Comparison of ENCODE assay signal across 24 cellular contexts in the genomic region with DNA sequence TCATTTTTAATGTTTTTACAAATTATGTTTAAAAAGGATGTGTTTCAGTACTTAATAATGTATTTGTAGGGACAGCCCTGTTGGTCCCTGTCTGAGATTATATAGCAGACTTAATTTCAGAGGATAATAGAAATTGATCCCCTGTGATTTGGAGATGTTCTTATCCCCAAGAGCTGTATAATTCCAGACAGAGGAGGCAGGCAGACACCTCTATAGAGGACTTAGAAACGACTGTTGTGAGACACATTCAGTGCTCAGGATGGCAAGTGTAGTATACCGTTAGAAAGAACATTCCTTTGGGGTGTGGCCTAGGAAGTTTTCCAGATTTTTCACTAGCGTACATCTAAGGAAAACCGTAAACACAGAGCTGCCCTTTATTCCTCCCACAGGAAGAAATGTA.
"Had no signal": no experiment of that assay in that cellular context is flagged by ENCODE, and none has a peak within 500 bp of the region (broad histone marks: within the 10 kb centered on the region; RNA-seq: fewer than 3 reads in every experiment).

No MANE protein-coding gene starts in this region.

- ATAC-seq: HepG2, Panc1, PC-3, T-cell had no signal

- H3K4me3 Mint-ChIP-seq: T-cell had no signal

- H3K27me3 ChIP-seq: MG63 had no signal

- H3K4me3 ChIP-seq: MG63 had no signal

- H3K27ac ChIP-seq: RWPE1 had no signal

- H3K27me3 Mint-ChIP-seq: T-cell had no signal

- DNase-seq: IMR-90, Karpas-422, KG1, MG63, NCI-H1092, NCI-H1105 treated with DMSO at 0.1 percent for 48 hours, NCI-H1417 treated with DMSO at 0.1 percent for 48 hours, NCI-H146, NCI-H1694 treated with DMSO at 0.1 percent for 48 hours, NCI-H1930, NCI-H2081 treated with DMSO at 0.1 percent for 48 hours, NCI-H2171 treated with DMSO at 0.1 percent for 48 hours, NCI-H345, NCI-H524, NCI-H526 treated with DMSO at 0.1 percent for 48 hours, NCI-H774, PC-3, SHP77, SK-N-SH, SW 1271, T-cell had no signal

- H3K9me3 ChIP-seq: MG63, SK-N-SH had no signal

- H3K9me3 Mint-ChIP-seq: T-cell had no signal
